1 cellular context compared by ENCODE assay signal in the genomic region with DNA sequence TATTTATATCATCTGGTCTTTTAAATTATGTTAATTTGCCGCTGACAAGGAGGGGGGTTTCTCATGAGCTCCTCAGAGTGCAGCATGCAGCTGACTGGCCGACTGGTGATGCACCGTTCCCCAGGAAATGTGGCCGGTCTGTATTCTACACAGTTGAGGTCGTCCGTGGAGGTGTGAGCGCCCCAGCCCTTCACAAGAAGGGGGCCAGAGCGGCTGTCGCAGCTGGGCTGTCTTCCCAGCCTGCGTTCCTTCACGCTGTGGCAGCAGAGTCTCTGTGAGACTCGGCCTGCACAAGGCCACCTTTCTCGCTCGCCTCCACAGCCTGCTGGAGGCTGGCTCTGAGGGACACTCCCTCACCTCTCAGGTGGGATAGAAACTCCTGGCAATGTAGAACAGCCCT.
TF ChIP-seq lines count a peak whose summit lies in the region.

No MANE protein-coding gene starts in this region.

TF ChIP-seq in H1, 55 proteins besides CTCF, POLR2A, EP300 and RAD21:
- TF ChIP-seq, protein P1, sequence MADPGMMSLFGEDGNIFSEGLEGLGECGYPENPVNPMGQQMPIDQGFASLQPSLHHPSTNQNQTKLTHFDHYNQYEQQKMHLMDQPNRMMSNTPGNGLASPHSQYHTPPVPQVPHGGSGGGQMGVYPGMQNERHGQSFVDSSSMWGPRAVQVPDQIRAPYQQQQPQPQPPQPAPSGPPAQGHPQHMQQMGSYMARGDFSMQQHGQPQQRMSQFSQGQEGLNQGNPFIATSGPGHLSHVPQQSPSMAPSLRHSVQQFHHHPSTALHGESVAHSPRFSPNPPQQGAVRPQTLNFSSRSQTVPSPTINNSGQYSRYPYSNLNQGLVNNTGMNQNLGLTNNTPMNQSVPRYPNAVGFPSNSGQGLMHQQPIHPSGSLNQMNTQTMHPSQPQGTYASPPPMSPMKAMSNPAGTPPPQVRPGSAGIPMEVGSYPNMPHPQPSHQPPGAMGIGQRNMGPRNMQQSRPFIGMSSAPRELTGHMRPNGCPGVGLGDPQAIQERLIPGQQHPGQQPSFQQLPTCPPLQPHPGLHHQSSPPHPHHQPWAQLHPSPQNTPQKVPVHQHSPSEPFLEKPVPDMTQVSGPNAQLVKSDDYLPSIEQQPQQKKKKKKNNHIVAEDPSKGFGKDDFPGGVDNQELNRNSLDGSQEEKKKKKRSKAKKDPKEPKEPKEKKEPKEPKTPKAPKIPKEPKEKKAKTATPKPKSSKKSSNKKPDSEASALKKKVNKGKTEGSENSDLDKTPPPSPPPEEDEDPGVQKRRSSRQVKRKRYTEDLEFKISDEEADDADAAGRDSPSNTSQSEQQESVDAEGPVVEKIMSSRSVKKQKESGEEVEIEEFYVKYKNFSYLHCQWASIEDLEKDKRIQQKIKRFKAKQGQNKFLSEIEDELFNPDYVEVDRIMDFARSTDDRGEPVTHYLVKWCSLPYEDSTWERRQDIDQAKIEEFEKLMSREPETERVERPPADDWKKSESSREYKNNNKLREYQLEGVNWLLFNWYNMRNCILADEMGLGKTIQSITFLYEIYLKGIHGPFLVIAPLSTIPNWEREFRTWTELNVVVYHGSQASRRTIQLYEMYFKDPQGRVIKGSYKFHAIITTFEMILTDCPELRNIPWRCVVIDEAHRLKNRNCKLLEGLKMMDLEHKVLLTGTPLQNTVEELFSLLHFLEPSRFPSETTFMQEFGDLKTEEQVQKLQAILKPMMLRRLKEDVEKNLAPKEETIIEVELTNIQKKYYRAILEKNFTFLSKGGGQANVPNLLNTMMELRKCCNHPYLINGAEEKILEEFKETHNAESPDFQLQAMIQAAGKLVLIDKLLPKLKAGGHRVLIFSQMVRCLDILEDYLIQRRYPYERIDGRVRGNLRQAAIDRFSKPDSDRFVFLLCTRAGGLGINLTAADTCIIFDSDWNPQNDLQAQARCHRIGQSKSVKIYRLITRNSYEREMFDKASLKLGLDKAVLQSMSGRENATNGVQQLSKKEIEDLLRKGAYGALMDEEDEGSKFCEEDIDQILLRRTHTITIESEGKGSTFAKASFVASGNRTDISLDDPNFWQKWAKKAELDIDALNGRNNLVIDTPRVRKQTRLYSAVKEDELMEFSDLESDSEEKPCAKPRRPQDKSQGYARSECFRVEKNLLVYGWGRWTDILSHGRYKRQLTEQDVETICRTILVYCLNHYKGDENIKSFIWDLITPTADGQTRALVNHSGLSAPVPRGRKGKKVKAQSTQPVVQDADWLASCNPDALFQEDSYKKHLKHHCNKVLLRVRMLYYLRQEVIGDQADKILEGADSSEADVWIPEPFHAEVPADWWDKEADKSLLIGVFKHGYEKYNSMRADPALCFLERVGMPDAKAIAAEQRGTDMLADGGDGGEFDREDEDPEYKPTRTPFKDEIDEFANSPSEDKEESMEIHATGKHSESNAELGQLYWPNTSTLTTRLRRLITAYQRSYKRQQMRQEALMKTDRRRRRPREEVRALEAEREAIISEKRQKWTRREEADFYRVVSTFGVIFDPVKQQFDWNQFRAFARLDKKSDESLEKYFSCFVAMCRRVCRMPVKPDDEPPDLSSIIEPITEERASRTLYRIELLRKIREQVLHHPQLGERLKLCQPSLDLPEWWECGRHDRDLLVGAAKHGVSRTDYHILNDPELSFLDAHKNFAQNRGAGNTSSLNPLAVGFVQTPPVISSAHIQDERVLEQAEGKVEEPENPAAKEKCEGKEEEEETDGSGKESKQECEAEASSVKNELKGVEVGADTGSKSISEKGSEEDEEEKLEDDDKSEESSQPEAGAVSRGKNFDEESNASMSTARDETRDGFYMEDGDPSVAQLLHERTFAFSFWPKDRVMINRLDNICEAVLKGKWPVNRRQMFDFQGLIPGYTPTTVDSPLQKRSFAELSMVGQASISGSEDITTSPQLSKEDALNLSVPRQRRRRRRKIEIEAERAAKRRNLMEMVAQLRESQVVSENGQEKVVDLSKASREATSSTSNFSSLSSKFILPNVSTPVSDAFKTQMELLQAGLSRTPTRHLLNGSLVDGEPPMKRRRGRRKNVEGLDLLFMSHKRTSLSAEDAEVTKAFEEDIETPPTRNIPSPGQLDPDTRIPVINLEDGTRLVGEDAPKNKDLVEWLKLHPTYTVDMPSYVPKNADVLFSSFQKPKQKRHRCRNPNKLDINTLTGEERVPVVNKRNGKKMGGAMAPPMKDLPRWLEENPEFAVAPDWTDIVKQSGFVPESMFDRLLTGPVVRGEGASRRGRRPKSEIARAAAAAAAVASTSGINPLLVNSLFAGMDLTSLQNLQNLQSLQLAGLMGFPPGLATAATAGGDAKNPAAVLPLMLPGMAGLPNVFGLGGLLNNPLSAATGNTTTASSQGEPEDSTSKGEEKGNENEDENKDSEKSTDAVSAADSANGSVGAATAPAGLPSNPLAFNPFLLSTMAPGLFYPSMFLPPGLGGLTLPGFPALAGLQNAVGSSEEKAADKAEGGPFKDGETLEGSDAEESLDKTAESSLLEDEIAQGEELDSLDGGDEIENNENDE (IDR thresholded peaks at IDR 0.05; ENCODE audit: insufficient replicate concordance, low read length): no peak
- TF ChIP-seq TCF12 (IDR thresholded peaks at IDR 0.05; ENCODE audit: low read depth, low read length) (no peak), HDAC6 (IDR thresholded peaks at IDR 0.05; ENCODE audit: low read depth, low read length) (no peak), ATF3 (IDR thresholded peaks at IDR 0.05; ENCODE audit: insufficient read depth, low read depth, low read length) (no peak), TBP (IDR thresholded peaks at IDR 0.05; ENCODE audit: low read depth, low read length) (no peak), SUZ12 (IDR thresholded peaks at IDR 0.05; ENCODE audit: low read length) (no peak)
- TF ChIP-seq, protein P2, sequence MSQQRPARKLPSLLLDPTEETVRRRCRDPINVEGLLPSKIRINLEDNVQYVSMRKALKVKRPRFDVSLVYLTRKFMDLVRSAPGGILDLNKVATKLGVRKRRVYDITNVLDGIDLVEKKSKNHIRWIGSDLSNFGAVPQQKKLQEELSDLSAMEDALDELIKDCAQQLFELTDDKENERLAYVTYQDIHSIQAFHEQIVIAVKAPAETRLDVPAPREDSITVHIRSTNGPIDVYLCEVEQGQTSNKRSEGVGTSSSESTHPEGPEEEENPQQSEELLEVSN (IDR thresholded peaks at IDR 0.05): no peak
